In genomic region chr3:184058029-184058428, GRCh38 we compare ENCODE assay signal across 29 cellular contexts. TPM values are rescaled to one million over a fixed set of nuclear protein-coding genes. Genes with fewer than 3 reads are reported as not detected.
DNase-seq lines count a peak whose midpoint lies in the region; ATAC-seq and TF ChIP-seq lines count a peak whose summit lies in the region.
"Had no signal": no experiment of that assay in that cellular context is flagged by ENCODE, and none has a peak within 500 bp of the region (broad histone marks: within the 10 kb centered on the region; RNA-seq: fewer than 3 reads in every experiment).

No MANE protein-coding gene starts in this region.

- no peak overlapping the region for H3K4me3 ChIP-seq in adipocyte (ENCODE audit: low read length)
- H3K4me3 ChIP-seq in dorsolateral prefrontal cortex, result no peak overlapping the region
- H3K4me3 ChIP-seq: body of pancreas, suprapubic skin, uterus had no signal

- H3K9me3 Mint-ChIP-seq in HFFc6 (no peaks in the 10 kb centered on the region), CD14-positive monocyte (no peaks in the 10 kb centered on the region)
- no peaks in the 10 kb centered on the region for H3K9me3 Mint-ChIP-seq in activated T-cell treated with anti-CD3 and anti-CD28 coated beads, Interleukin-2, amount 50 U/mL, for 4 hours
- H3K9me3 Mint-ChIP-seq: activated CD4-positive, alpha-beta T cell treated with anti-CD3 and anti-CD28 coated beads, Interleukin-2, amount 10 ng/mL, durations not matched to agents 24 days and 14 days; activated naive CD8-positive, alpha-beta T cell treated with anti-CD3 and anti-CD28 coated beads for 36 hours; H9; nephron had no signal

- H3K27me3 ChIP-seq in adipocyte (replicated peaks; ENCODE audit: control insufficient read depth, insufficient read depth, low read length) (peaks cover 10% of the 10 kb centered on the region), dorsolateral prefrontal cortex (no peaks in the 10 kb centered on the region)
- H3K27me3 ChIP-seq: body of pancreas, suprapubic skin, uterus had no signal

- DNase-seq in AG20443 (ENCODE audit: low spot score), result peak; percentile 63
- DNase-seq in HFFc6, result peak; percentile 58
- DNase-seq in adipocyte (ENCODE audit: low read depth), result peak; percentile 8
- peak; percentile 2 for DNase-seq in fibroblast of the conjunctiva (ENCODE audit: low read depth)
- no peak for DNase-seq in activated T-cell treated with anti-CD3 and anti-CD28 coated beads, Interleukin-2, amount 50 U/mL, for 4 hours
- DNase-seq in dorsolateral prefrontal cortex, result no peak
- no peak for DNase-seq in CD14-positive monocyte (ENCODE audit: low spot score)
- DNase-seq: activated CD4-positive, alpha-beta T cell treated with anti-CD3 and anti-CD28 coated beads, Interleukin-2, amount 10 ng/mL, durations not matched to agents 24 days and 14 days; activated naive CD8-positive, alpha-beta T cell treated with anti-CD3 and anti-CD28 coated beads for 36 hours; body of pancreas; foreskin keratinocyte; H9; hypothalamus; Kasumi-1; left ventricle myocardium superior; NCI-H1092 treated with DMSO at 0.1 percent for 48 hours; NCI-H2029; NCI-H226; NCI-H774; T-helper 17 cell; uterus had no signal

- H3K36me3 Mint-ChIP-seq in HFFc6 (ENCODE audit: low read depth) (no peaks in the 10 kb centered on the region), CD14-positive monocyte (no peaks in the 10 kb centered on the region)
- H3K36me3 Mint-ChIP-seq in activated T-cell treated with anti-CD3 and anti-CD28 coated beads, Interleukin-2, amount 50 U/mL, for 4 hours (ENCODE audit: insufficient read depth), result no peaks in the 10 kb centered on the region
- H3K36me3 Mint-ChIP-seq: activated naive CD8-positive, alpha-beta T cell treated with anti-CD3 and anti-CD28 coated beads for 36 hours had no signal

- H3K27me3 Mint-ChIP-seq in HFFc6 (ENCODE audit: insufficient read depth) (peaks cover 20% of the 10 kb centered on the region), CD14-positive monocyte (ENCODE audit: low read depth in 3 of 3) (peaks cover 4 to 6% (median 5%) of the 10 kb centered on the region in 3 donors)
- H3K27me3 Mint-ChIP-seq in activated T-cell treated with anti-CD3 and anti-CD28 coated beads, Interleukin-2, amount 50 U/mL, for 4 hours (ENCODE audit: low read depth), result peaks cover 2% of the 10 kb centered on the region
- H3K27me3 Mint-ChIP-seq: activated naive CD8-positive, alpha-beta T cell treated with anti-CD3 and anti-CD28 coated beads for 36 hours had no signal

- H3K9me3 ChIP-seq in adipocyte (ENCODE audit: control insufficient read depth, low read length), result peaks cover 2% of the 10 kb centered on the region
- H3K9me3 ChIP-seq: body of pancreas, suprapubic skin, uterus had no signal

- TF ChIP-seq CTCF in HFFc6 (IDR thresholded peaks at IDR 0.05) (no peak), dorsolateral prefrontal cortex (IDR thresholded peaks at IDR 0.05 in 54 of 56, conservative IDR thresholded peaks at IDR 0.05 in 2 of 56; ENCODE audit: low read depth in 1 of 56, partially characterized antibody in 56 of 56) (no peak), CD14-positive monocyte (IDR thresholded peaks at IDR 0.05) (no peak)

- peaks cover 17% of the 10 kb centered on the region for H3K4me1 Mint-ChIP-seq in HFFc6 (ENCODE audit: low read depth)
- no peaks in the 10 kb centered on the region for H3K4me1 Mint-ChIP-seq in activated T-cell treated with anti-CD3 and anti-CD28 coated beads, Interleukin-2, amount 50 U/mL, for 4 hours (ENCODE audit: low read depth)
- H3K4me1 Mint-ChIP-seq in CD14-positive monocyte, result peaks cover 2% of the 10 kb centered on the region
- H3K4me1 Mint-ChIP-seq: activated CD4-positive, alpha-beta T cell treated with anti-CD3 and anti-CD28 coated beads, Interleukin-2, amount 10 ng/mL, durations not matched to agents 24 days and 14 days; activated naive CD8-positive, alpha-beta T cell treated with anti-CD3 and anti-CD28 coated beads for 36 hours; nephron; T-helper 17 cell had no signal

- no peaks in the 10 kb centered on the region for H3K36me3 ChIP-seq in adipocyte (ENCODE audit: control insufficient read depth, insufficient read depth, low read length, severe bottlenecking)
- H3K36me3 ChIP-seq: suprapubic skin, uterus had no signal

- no peak overlapping the region for H3K9ac ChIP-seq in adipocyte (ENCODE audit: low read length)

- intact Hi-C loops in dorsolateral prefrontal cortex (cut with DNase I), result no loop called here
- intact Hi-C loops in CD14-positive monocyte (cut with micrococcal nuclease), result no loop called here

- peaks cover 8% of the 10 kb centered on the region for H3K4me1 ChIP-seq in adipocyte (ENCODE audit: control insufficient read depth, insufficient read depth, low read length)
- H3K4me1 ChIP-seq: body of pancreas, foreskin keratinocyte, suprapubic skin, uterus had no signal

- H3K27ac ChIP-seq in dorsolateral prefrontal cortex, result no peak overlapping the region
- H3K27ac ChIP-seq: body of pancreas, foreskin keratinocyte, suprapubic skin, uterus, VCaP had no signal

- H3K4me3 Mint-ChIP-seq in HFFc6, result peak overlapping the region; percentile 45; the same call in 1 of the 2 replicates
- H3K4me3 Mint-ChIP-seq in activated T-cell treated with anti-CD3 and anti-CD28 coated beads, Interleukin-2, amount 50 U/mL, for 4 hours, result no peak overlapping the region
- no peak overlapping the region for H3K4me3 Mint-ChIP-seq in CD14-positive monocyte
- H3K4me3 Mint-ChIP-seq: activated CD4-positive, alpha-beta T cell treated with anti-CD3 and anti-CD28 coated beads, Interleukin-2, amount 10 ng/mL, durations not matched to agents 24 days and 14 days; activated naive CD8-positive, alpha-beta T cell treated with anti-CD3 and anti-CD28 coated beads for 36 hours; H9; nephron; T-helper 17 cell had no signal

- H3K27ac Mint-ChIP-seq in HFFc6 (peak overlapping the region; percentile 5; the same call in 1 of the 2 replicates), CD14-positive monocyte (no peak overlapping the region)
- H3K27ac Mint-ChIP-seq: activated CD4-positive, alpha-beta T cell treated with anti-CD3 and anti-CD28 coated beads, Interleukin-2, amount 10 ng/mL, durations not matched to agents 24 days and 14 days; activated naive CD8-positive, alpha-beta T cell treated with anti-CD3 and anti-CD28 coated beads for 36 hours; H9; nephron; T-helper 17 cell had no signal

- no peak for ATAC-seq in HG02678 (IDR thresholded peaks at IDR 0.05; ENCODE audit: unreplicated experiment)
- no peak for ATAC-seq in activated T-cell treated with anti-CD3 and anti-CD28 coated beads, Interleukin-2, amount 50 U/mL, for 4 hours
- ATAC-seq: body of pancreas, foreskin keratinocyte, left ventricle myocardium superior, sciatic nerve, T-helper 17 cell had no signal

RNA-seq across cellular contexts. Expression of gene HTR3C, which starts 5.2 kb away (rescaled TPM):
- total RNA-seq in HFFc6 (2021; fragmentation: NEBNext Ultra II Directional; extraction: Animal tissue kit (Norgen Biotek cat#: 25700)), result not detected
- total RNA-seq in activated T-cell treated with anti-CD3 and anti-CD28 coated beads, Interleukin-2, amount 50 U/mL, for 4 hours, result not detected
- not detected for total RNA-seq in dorsolateral prefrontal cortex
- polyA plus RNA-seq in CD14-positive monocyte, result not detected
- total RNA-seq: A673; activated CD4-positive, alpha-beta T cell treated with anti-CD3 and anti-CD28 coated beads, Interleukin-2, amount 10 ng/mL, durations not matched to agents 24 days and 14 days; activated naive CD8-positive, alpha-beta T cell treated with anti-CD3 and anti-CD28 coated beads for 36 hours; body of pancreas; foreskin keratinocyte; G401; H9; left ventricle myocardium superior; sciatic nerve; SK-MEL-5; suprapubic skin; T-helper 17 cell had no signal
- polyA plus RNA-seq: foreskin keratinocyte had no signal

RNA-seq across cellular contexts. Expression of gene HTR3D, which starts 26.5 kb away (rescaled TPM):
- not detected for total RNA-seq in HFFc6 (2021; fragmentation: NEBNext Ultra II Directional; extraction: Animal tissue kit (Norgen Biotek cat#: 25700))
- not detected for total RNA-seq in activated T-cell treated with anti-CD3 and anti-CD28 coated beads, Interleukin-2, amount 50 U/mL, for 4 hours
- total RNA-seq in dorsolateral prefrontal cortex, result not detected
- not detected for polyA plus RNA-seq in CD14-positive monocyte
- total RNA-seq: A673; activated CD4-positive, alpha-beta T cell treated with anti-CD3 and anti-CD28 coated beads, Interleukin-2, amount 10 ng/mL, durations not matched to agents 24 days and 14 days; activated naive CD8-positive, alpha-beta T cell treated with anti-CD3 and anti-CD28 coated beads for 36 hours; body of pancreas; foreskin keratinocyte; G401; H9; left ventricle myocardium superior; sciatic nerve; SK-MEL-5; suprapubic skin; T-helper 17 cell; uterus had no signal
- polyA plus RNA-seq: foreskin keratinocyte had no signal

RNA-seq across cellular contexts. Expression of gene HTR3E, which starts 38.8 kb away (rescaled TPM):
- not detected for total RNA-seq in HFFc6 (2021; fragmentation: NEBNext Ultra II Directional; extraction: Animal tissue kit (Norgen Biotek cat#: 25700))
- total RNA-seq in activated T-cell treated with anti-CD3 and anti-CD28 coated beads, Interleukin-2, amount 50 U/mL, for 4 hours, result not detected
- total RNA-seq in dorsolateral prefrontal cortex, result not detected
- polyA plus RNA-seq in CD14-positive monocyte, result not detected
- total RNA-seq: A673; activated CD4-positive, alpha-beta T cell treated with anti-CD3 and anti-CD28 coated beads, Interleukin-2, amount 10 ng/mL, durations not matched to agents 24 days and 14 days; activated naive CD8-positive, alpha-beta T cell treated with anti-CD3 and anti-CD28 coated beads for 36 hours; body of pancreas; foreskin keratinocyte; G401; H9; left ventricle myocardium superior; sciatic nerve; SK-MEL-5; T-helper 17 cell; uterus had no signal
- polyA plus RNA-seq: foreskin keratinocyte had no signal

RNA-seq across cellular contexts. Expression of gene ABCC5, which starts 40.3 kb away (rescaled TPM):
- total RNA-seq in HFFc6 (2021; fragmentation: NEBNext Ultra II Directional; extraction: Animal tissue kit (Norgen Biotek cat#: 25700)), result 10 to 100 TPM; 16.6 to 19.6 (median 17.4) TPM
- 10 to 100 TPM; 10.0 to 12.5 (median 12.4) TPM for total RNA-seq in activated T-cell treated with anti-CD3 and anti-CD28 coated beads, Interleukin-2, amount 50 U/mL, for 4 hours
- total RNA-seq in dorsolateral prefrontal cortex, result 100 to 1,000 TPM in 98 of 120 experiments, 10 to 100 TPM in 22; 66.9 to 160 (median 119) TPM
- polyA plus RNA-seq in CD14-positive monocyte, result 1 to 10 TPM; 6.2 to 7.7 TPM

Comparison
In these comparisons a context has a peak if more than half of its experiments do, and no peak if none do; other contexts are left out.
1. DNase-seq: peak in AG20443 (single experiment), HFFc6 (single experiment), adipocyte (single experiment) and fibroblast of the conjunctiva (single experiment); none in activated T-cell treated with anti-CD3 and anti-CD28 coated beads, Interleukin-2, amount 50 U/mL, for 4 hours (single experiment), dorsolateral prefrontal cortex (0 of 10) and CD14-positive monocyte (single experiment).